In genomic region chr5:139592289-139592688, GRCh38 we compare ENCODE assay signal across 14 cellular contexts. TPM values are rescaled to one million over a fixed set of nuclear protein-coding genes. Genes with fewer than 3 reads are reported as not detected.
DNase-seq lines count a peak whose midpoint lies in the region; ATAC-seq and TF ChIP-seq lines count a peak whose summit lies in the region.
"Had no signal": no experiment of that assay in that cellular context is flagged by ENCODE, and none has a peak within 500 bp of the region (broad histone marks: within the 10 kb centered on the region; RNA-seq: fewer than 3 reads in every experiment).

No MANE protein-coding gene starts in this region.

- H3K9me3 Mint-ChIP-seq in stimulated activated naive CD8-positive, alpha-beta T cell treated with anti-CD3 and anti-CD28 coated beads, Interleukin-15, Interleukin-2, amounts not matched to agents 100 ng/mL and 50 ng/mL, for 24 hours: no peaks in the 10 kb centered on the region
- H3K9me3 Mint-ChIP-seq in stimulated activated naive CD8-positive, alpha-beta T cell treated with anti-CD3 and anti-CD28 coated beads, Interleukin-15, amount 100 ng/mL, for 72 hours: no peaks in the 10 kb centered on the region
- no peaks in the 10 kb centered on the region for H3K9me3 Mint-ChIP-seq in WTC11
- no peaks in the 10 kb centered on the region for H3K9me3 Mint-ChIP-seq in osteocyte (ENCODE audit: unreplicated experiment)

- TF ChIP-seq CTCF in WTC11 (IDR thresholded peaks at IDR 0.05) (no peak), osteocyte (IDR thresholded peaks at IDR 0.05) (no peak)

- POLR2A ChIA-PET in WTC11 (lab: Charles Lee): interaction anchor here (0.6 to 0.7 kb wide), 3 partner anchors 11 to 377 kb away, joined by 3 to 8 read pairs (median 5); no protein-coding TSS in a partner anchor

- CTCF ChIA-PET in WTC11 (lab: Charles Lee): interaction anchor here (0.6 to 1.2 kb wide), 5 partner anchors 17 to 377 kb away, joined by 3 to 5 read pairs (median 3); no protein-coding TSS in a partner anchor

- ATAC-seq in stimulated activated naive CD8-positive, alpha-beta T cell treated with anti-CD3 and anti-CD28 coated beads, Interleukin-15, amount 100 ng/mL, for 72 hours: no peak
- ATAC-seq in HG02759 (IDR thresholded peaks at IDR 0.05; ENCODE audit: unreplicated experiment) (peak; percentile 58), WTC11 (peak; percentile 16; the same call in 1 of the 2 replicates), HG03196 (IDR thresholded peaks at IDR 0.05; ENCODE audit: unreplicated experiment) (no peak)
- ATAC-seq: gastroesophageal sphincter, SK-N-SH treated with all-trans-retinoic acid at 6 μM for 48 hours had no signal

- H3K27ac Mint-ChIP-seq in stimulated activated naive CD8-positive, alpha-beta T cell treated with anti-CD3 and anti-CD28 coated beads, Interleukin-15, Interleukin-2, amounts not matched to agents 100 ng/mL and 50 ng/mL, for 24 hours: peak overlapping the region; percentile 65
- peak overlapping the region in 1 of 2 donors; percentile 59 for H3K27ac Mint-ChIP-seq in stimulated activated naive CD8-positive, alpha-beta T cell treated with anti-CD3 and anti-CD28 coated beads, Interleukin-15, amount 100 ng/mL, for 72 hours
- H3K27ac Mint-ChIP-seq in WTC11 (peak overlapping the region; percentile 91), osteocyte (ENCODE audit: unreplicated experiment) (no peak overlapping the region)

- H3K36me3 Mint-ChIP-seq in stimulated activated naive CD8-positive, alpha-beta T cell treated with anti-CD3 and anti-CD28 coated beads, Interleukin-15, Interleukin-2, amounts not matched to agents 100 ng/mL and 50 ng/mL, for 24 hours (ENCODE audit: low read depth): peaks cover 37% of the 10 kb centered on the region
- H3K36me3 Mint-ChIP-seq in WTC11 (peaks cover 22% of the 10 kb centered on the region), osteocyte (ENCODE audit: unreplicated experiment) (peaks cover 3% of the 10 kb centered on the region)

- DNase-seq in stimulated activated naive CD8-positive, alpha-beta T cell treated with anti-CD3 and anti-CD28 coated beads, Interleukin-15, amount 100 ng/mL, for 72 hours: no peak
- DNase-seq in WTC11 (ENCODE audit: low spot score): no peak
- DNase-seq in osteocyte (ENCODE audit: extremely low spot score, unreplicated experiment): no peak
- DNase-seq in HuH-7 (ENCODE audit: low spot score): no peak
- no peak for DNase-seq in G401 (ENCODE audit: low spot score)
- DNase-seq: effector memory CD4-positive, alpha-beta T cell; NCI-H2171 treated with DMSO at 0.1 percent for 48 hours; uterus had no signal

- H3K4me1 Mint-ChIP-seq in stimulated activated naive CD8-positive, alpha-beta T cell treated with anti-CD3 and anti-CD28 coated beads, Interleukin-15, Interleukin-2, amounts not matched to agents 100 ng/mL and 50 ng/mL, for 24 hours (ENCODE audit: low read depth): peaks cover 63% of the 10 kb centered on the region
- H3K4me1 Mint-ChIP-seq in stimulated activated naive CD8-positive, alpha-beta T cell treated with anti-CD3 and anti-CD28 coated beads, Interleukin-15, amount 100 ng/mL, for 72 hours: peaks cover 77% of the 10 kb centered on the region
- peaks cover 22% of the 10 kb centered on the region for H3K4me1 Mint-ChIP-seq in WTC11
- H3K4me1 Mint-ChIP-seq in osteocyte (ENCODE audit: unreplicated experiment): peaks cover 27% of the 10 kb centered on the region

- no peak overlapping the region for H3K4me3 Mint-ChIP-seq in stimulated activated naive CD8-positive, alpha-beta T cell treated with anti-CD3 and anti-CD28 coated beads, Interleukin-15, Interleukin-2, amounts not matched to agents 100 ng/mL and 50 ng/mL, for 24 hours
- no peak overlapping the region for H3K4me3 Mint-ChIP-seq in stimulated activated naive CD8-positive, alpha-beta T cell treated with anti-CD3 and anti-CD28 coated beads, Interleukin-15, amount 100 ng/mL, for 72 hours
- H3K4me3 Mint-ChIP-seq in WTC11 (no peak overlapping the region), osteocyte (ENCODE audit: unreplicated experiment) (no peak overlapping the region)
- H3K4me3 Mint-ChIP-seq: brain had no signal

- in situ Hi-C loops in G401 (cut with HindIII; ENCODE audit: low sequenced_read_pairs): no loop called here

- no peaks in the 10 kb centered on the region for H3K27me3 Mint-ChIP-seq in stimulated activated naive CD8-positive, alpha-beta T cell treated with anti-CD3 and anti-CD28 coated beads, Interleukin-15, Interleukin-2, amounts not matched to agents 100 ng/mL and 50 ng/mL, for 24 hours
- no peaks in the 10 kb centered on the region for H3K27me3 Mint-ChIP-seq in stimulated activated naive CD8-positive, alpha-beta T cell treated with anti-CD3 and anti-CD28 coated beads, Interleukin-15, amount 100 ng/mL, for 72 hours
- no peaks in the 10 kb centered on the region for H3K27me3 Mint-ChIP-seq in WTC11 (ENCODE audit: low read depth)
- no peaks in the 10 kb centered on the region for H3K27me3 Mint-ChIP-seq in osteocyte (ENCODE audit: unreplicated experiment)

TF ChIP-seq in WTC11, 78 proteins besides CTCF, POLR2A, EP300 and RAD21:
- no peak for TF ChIP-seq IRF2 (CRISPR knock-in tag; IDR thresholded peaks at IDR 0.05; ENCODE audit: borderline replicate concordance, low read depth)
- TF ChIP-seq OVOL2 (CRISPR knock-in tag; IDR thresholded peaks at IDR 0.05; ENCODE audit: borderline replicate concordance): no peak
- TF ChIP-seq ERG (CRISPR knock-in tag; IDR thresholded peaks at IDR 0.05): no peak
- peak; percentile 85; the same call in 1 of the 2 replicates for TF ChIP-seq ZNF121 (CRISPR knock-in tag; IDR thresholded peaks at IDR 0.05)
- TF ChIP-seq ETV6 (CRISPR knock-in tag; IDR thresholded peaks at IDR 0.05): no peak
- TF ChIP-seq SOX15 (CRISPR knock-in tag; IDR thresholded peaks at IDR 0.05): no peak
- TF ChIP-seq GRHL2 (CRISPR knock-in tag; IDR thresholded peaks at IDR 0.05; ENCODE audit: insufficient replicate concordance, severe bottlenecking): no peak

RNA-seq across cellular contexts. Expression of gene UBE2D2, which starts 31.1 kb away (rescaled TPM):
- total RNA-seq in WTC11 (2021) (183 to 204 TPM (median 184 TPM) in 3 replicates), osteocyte (114 and 127 TPM in 2 replicates)
- total RNA-seq in G401 (2014; rRNA removed; shearing (Covaris generic)): 134 and 140 TPM in 2 replicates

RNA-seq across cellular contexts. Expression of gene CXXC5, which starts 55.9 kb away (rescaled TPM):
- total RNA-seq in WTC11 (2021) (77.5 to 97.2 TPM (median 78.0 TPM) in 3 replicates), osteocyte (239 and 259 TPM in 2 replicates)
- total RNA-seq in G401 (2014; rRNA removed; shearing (Covaris generic)): 280 and 322 TPM in 2 replicates

Comparison
In these comparisons a context has a peak if more than half of its experiments do, and no peak if none do; other contexts are left out.
1. ATAC-seq: peak in HG02759 (single experiment) and WTC11 (single experiment); none in stimulated activated naive CD8-positive, alpha-beta T cell treated with anti-CD3 and anti-CD28 coated beads, Interleukin-15, amount 100 ng/mL, for 72 hours (single experiment) and HG03196 (single experiment).